ENCODE assay signal across 8 cellular contexts in genomic region chr2:207165121-207166038, GRCh38. TPM values are rescaled to one million over a fixed set of nuclear protein-coding genes. Genes with fewer than 3 reads are reported as not detected.
DNase-seq lines count a peak whose midpoint lies in the region; ATAC-seq and TF ChIP-seq lines count a peak whose summit lies in the region.

TSS of gene KLF7 (minus strand) at chr2:207165948. CDS start at chr2:207165568, 380 bp downstream.

- peak within 1 kb of the TSS; percentile 77 for H3K4me3 ChIP-seq in fibroblast of the aortic adventitia (ENCODE audit: low read depth, low read length)

- DNase-seq in NCI-H2196 (lab: John Stamatoyannopoulos, UW; ENCODE audit: unreplicated experiment), result peak; percentile 21
- no peak for DNase-seq in NCI-H2196 treated with DMSO at 0.1 percent for 48 hours (lab: John Stamatoyannopoulos, UW; ENCODE audit: unreplicated experiment)
- peak; percentile 14 for DNase-seq in NOMO-1 treated with DMSO at 0.1 percent for 48 hours (lab: John Stamatoyannopoulos, UW; ENCODE audit: unreplicated experiment)
- peak; percentile 47 for DNase-seq in activated effector memory CD4-positive, alpha-beta T cell treated with Interleukin-2 at 50 U/mL for 16 hours
- peak; percentile 51 for DNase-seq in fibroblast of the aortic adventitia (ENCODE audit: low read depth)
- DNase-seq in superior temporal gyrus (ENCODE audit: extremely low spot score), result peak; percentile 89

- H3K4me3 Mint-ChIP-seq in nephron, result peak within 1 kb of the TSS; percentile 89 to 99 (median 96)

- ATAC-seq in HG03095 (IDR thresholded peaks at IDR 0.05; ENCODE audit: unreplicated experiment), result no peak

- peaks cover 38% of the 10 kb centered on the region for H3K4me1 Mint-ChIP-seq in nephron

- no peaks in the 10 kb centered on the region for H3K27me3 Mint-ChIP-seq in nephron (ENCODE audit: low read depth)

- peaks cover 6% of the 10 kb centered on the region for H3K9me3 Mint-ChIP-seq in nephron

- no peak for TF ChIP-seq CTCF in fibroblast of the aortic adventitia (IDR thresholded peaks at IDR 0.05; ENCODE audit: insufficient read depth, low read length)
- no peak for TF ChIP-seq CTCF in nephron (IDR thresholded peaks at IDR 0.05; ENCODE audit: unreplicated experiment in 3 of 3)

- peak within 1 kb of the TSS; percentile 89 to 100 (median 100) for H3K27ac Mint-ChIP-seq in nephron

- no peaks in the 10 kb centered on the region for H3K36me3 Mint-ChIP-seq in nephron (ENCODE audit: low read depth)

RNA-seq across cellular contexts. Expression of gene KLF7, which starts in this region (rescaled TPM):
- 12.3 and 38.5 TPM in 2 replicates for total RNA-seq in fibroblast of the aortic adventitia (ENCODE audit: low replicate concordance)
